27 cellular contexts compared by ENCODE assay signal in the genomic region with DNA sequence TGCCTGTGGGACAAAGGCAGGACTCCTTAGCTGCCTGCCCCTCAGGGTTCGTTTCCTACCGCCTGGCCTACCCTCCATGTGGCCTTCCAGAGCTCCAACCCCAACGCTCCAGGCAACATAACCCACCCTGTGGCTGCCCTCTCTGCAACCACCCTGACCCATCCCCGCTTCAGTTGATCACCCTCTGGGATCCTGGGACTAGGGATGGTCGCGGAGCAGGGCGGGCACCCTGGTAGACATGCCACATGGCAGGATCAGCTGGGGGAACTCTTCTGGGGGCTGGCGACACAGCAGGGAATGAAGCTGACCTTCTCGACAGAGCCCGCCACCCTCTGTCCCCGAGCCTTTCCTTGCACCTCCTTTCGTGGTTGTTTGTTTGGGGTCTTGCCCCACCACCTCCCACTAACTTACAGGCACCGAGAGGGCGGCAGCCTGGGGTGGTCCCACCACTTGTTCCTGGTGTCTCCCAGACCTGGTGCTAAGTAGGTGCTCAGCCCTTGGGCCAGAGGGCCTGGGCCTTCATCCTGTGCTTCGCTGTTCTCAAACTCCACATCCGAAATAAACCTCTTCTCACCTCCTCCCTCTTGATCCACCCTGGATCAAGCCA.
"Had no signal": no experiment of that assay in that cellular context is flagged by ENCODE, and none has a peak within 500 bp of the region (broad histone marks: within the 10 kb centered on the region; RNA-seq: fewer than 3 reads in every experiment).

No MANE protein-coding gene starts in this region.

- H3K4me3 Mint-ChIP-seq: activated CD4-positive, alpha-beta memory T cell treated with anti-CD3 and anti-CD28 coated beads, Interleukin-2, amount 10 ng/mL, durations not matched to agents 7 days and 5 days; activated CD8-positive, alpha-beta memory T cell treated with anti-CD3 and anti-CD28 coated beads, Interleukin-2, amount 10 ng/mL, durations not matched to agents 7 days and 5 days; activated naive CD8-positive, alpha-beta T cell; activated T-cell treated with anti-CD3 and anti-CD28 coated beads, Interleukin-2, amount 50 U/mL, for 4 hours; effector memory CD8-positive, alpha-beta T cell; mesothelial cell of epicardium; nephron progenitor cell; stimulated activated naive CD8-positive, alpha-beta T cell treated with anti-CD3 and anti-CD28 coated beads, Interleukin-15, amount 100 ng/mL, for 72 hours; T-helper 2 cell treated with Interferon-gamma antibody and Interleukin-4, amounts not matched to agents 5 μg/mL and 100 μg/mL, for 36 hours; type B pancreatic cell had no signal

- DNase-seq: activated CD4-positive, alpha-beta memory T cell treated with anti-CD3 and anti-CD28 coated beads, Interleukin-2, amount 10 ng/mL, durations not matched to agents 7 days and 5 days; activated CD4-positive, alpha-beta T cell treated with anti-CD3 and anti-CD28 coated beads for 48 hours; activated CD4-positive, CD25-positive, alpha-beta regulatory T cell; activated CD8-positive, alpha-beta memory T cell treated with anti-CD3 and anti-CD28 coated beads, Interleukin-2, amount 10 ng/mL, durations not matched to agents 7 days and 5 days; activated gamma-delta T cell; activated T-cell treated with anti-CD3 and anti-CD28 coated beads, Interleukin-2, amount 50 U/mL, for 4 hours; effector memory CD8-positive, alpha-beta T cell; foreskin keratinocyte; glutamatergic neuron; hippocampal formation; left colon; nephron progenitor cell; right cardiac atrium; stimulated activated CD4-positive, alpha-beta T cell treated with anti-CD3 and anti-CD28 coated beads, Interleukin-4, amount 100 ng/mL, for 1 hour; SW 1271 had no signal

- FAIRE-seq: islet of Langerhans, TTC549 had no signal

- H3K4me1 ChIP-seq: foreskin keratinocyte, psoas muscle, suprapubic skin had no signal

- H3K36me3 Mint-ChIP-seq: activated CD8-positive, alpha-beta memory T cell treated with anti-CD3 and anti-CD28 coated beads, Interleukin-2, amount 10 ng/mL, durations not matched to agents 7 days and 5 days; activated naive CD8-positive, alpha-beta T cell; mesothelial cell of epicardium; type B pancreatic cell had no signal

- H3K27me3 Mint-ChIP-seq: activated CD4-positive, alpha-beta memory T cell treated with anti-CD3 and anti-CD28 coated beads, Interleukin-2, amount 10 ng/mL, durations not matched to agents 7 days and 5 days; activated CD8-positive, alpha-beta memory T cell treated with anti-CD3 and anti-CD28 coated beads, Interleukin-2, amount 10 ng/mL, durations not matched to agents 7 days and 5 days; activated naive CD8-positive, alpha-beta T cell had no signal

- H3K27ac Mint-ChIP-seq: activated CD4-positive, alpha-beta memory T cell treated with anti-CD3 and anti-CD28 coated beads, Interleukin-2, amount 10 ng/mL, durations not matched to agents 7 days and 5 days; activated CD8-positive, alpha-beta memory T cell treated with anti-CD3 and anti-CD28 coated beads, Interleukin-2, amount 10 ng/mL, durations not matched to agents 7 days and 5 days; activated naive CD8-positive, alpha-beta T cell; effector memory CD8-positive, alpha-beta T cell; mesothelial cell of epicardium; stimulated activated naive CD8-positive, alpha-beta T cell treated with anti-CD3 and anti-CD28 coated beads, Interleukin-15, amount 100 ng/mL, for 72 hours; T-helper 2 cell treated with Interferon-gamma antibody and Interleukin-4, amounts not matched to agents 5 μg/mL and 100 μg/mL, for 36 hours; type B pancreatic cell had no signal

- ATAC-seq: activated CD8-positive, alpha-beta memory T cell treated with anti-CD3 and anti-CD28 coated beads, Interleukin-2, amount 10 ng/mL, durations not matched to agents 7 days and 5 days; effector memory CD8-positive, alpha-beta T cell; foreskin keratinocyte; left colon; psoas muscle; right cardiac atrium; stimulated activated naive CD8-positive, alpha-beta T cell treated with anti-CD3 and anti-CD28 coated beads, Interleukin-15, amount 100 ng/mL, for 72 hours had no signal

- H3K4me1 Mint-ChIP-seq: activated CD4-positive, alpha-beta memory T cell treated with anti-CD3 and anti-CD28 coated beads, Interleukin-2, amount 10 ng/mL, durations not matched to agents 7 days and 5 days; activated CD8-positive, alpha-beta memory T cell treated with anti-CD3 and anti-CD28 coated beads, Interleukin-2, amount 10 ng/mL, durations not matched to agents 7 days and 5 days; stimulated activated naive CD8-positive, alpha-beta T cell treated with anti-CD3 and anti-CD28 coated beads, Interleukin-15, amount 100 ng/mL, for 72 hours had no signal

- H3K4me3 ChIP-seq: lung, psoas muscle, smooth muscle cell, suprapubic skin had no signal

- H3K9me3 ChIP-seq: psoas muscle, suprapubic skin had no signal

- H3K36me3 ChIP-seq: suprapubic skin had no signal

- H3K27ac ChIP-seq: epithelial cell of prostate, foreskin keratinocyte, psoas muscle, suprapubic skin had no signal

- H3K9me3 Mint-ChIP-seq: activated CD4-positive, alpha-beta memory T cell treated with anti-CD3 and anti-CD28 coated beads, Interleukin-2, amount 10 ng/mL, durations not matched to agents 7 days and 5 days; activated T-cell treated with anti-CD3 and anti-CD28 coated beads, Interleukin-2, amount 50 U/mL, for 4 hours; effector memory CD8-positive, alpha-beta T cell; mesothelial cell of epicardium; nephron progenitor cell; T-helper 2 cell treated with Interferon-gamma antibody and Interleukin-4, amounts not matched to agents 5 μg/mL and 100 μg/mL, for 36 hours; type B pancreatic cell had no signal

- H3K4me2 ChIP-seq: smooth muscle cell had no signal
